10 cellular contexts compared by ENCODE assay signal in the genomic region with DNA sequence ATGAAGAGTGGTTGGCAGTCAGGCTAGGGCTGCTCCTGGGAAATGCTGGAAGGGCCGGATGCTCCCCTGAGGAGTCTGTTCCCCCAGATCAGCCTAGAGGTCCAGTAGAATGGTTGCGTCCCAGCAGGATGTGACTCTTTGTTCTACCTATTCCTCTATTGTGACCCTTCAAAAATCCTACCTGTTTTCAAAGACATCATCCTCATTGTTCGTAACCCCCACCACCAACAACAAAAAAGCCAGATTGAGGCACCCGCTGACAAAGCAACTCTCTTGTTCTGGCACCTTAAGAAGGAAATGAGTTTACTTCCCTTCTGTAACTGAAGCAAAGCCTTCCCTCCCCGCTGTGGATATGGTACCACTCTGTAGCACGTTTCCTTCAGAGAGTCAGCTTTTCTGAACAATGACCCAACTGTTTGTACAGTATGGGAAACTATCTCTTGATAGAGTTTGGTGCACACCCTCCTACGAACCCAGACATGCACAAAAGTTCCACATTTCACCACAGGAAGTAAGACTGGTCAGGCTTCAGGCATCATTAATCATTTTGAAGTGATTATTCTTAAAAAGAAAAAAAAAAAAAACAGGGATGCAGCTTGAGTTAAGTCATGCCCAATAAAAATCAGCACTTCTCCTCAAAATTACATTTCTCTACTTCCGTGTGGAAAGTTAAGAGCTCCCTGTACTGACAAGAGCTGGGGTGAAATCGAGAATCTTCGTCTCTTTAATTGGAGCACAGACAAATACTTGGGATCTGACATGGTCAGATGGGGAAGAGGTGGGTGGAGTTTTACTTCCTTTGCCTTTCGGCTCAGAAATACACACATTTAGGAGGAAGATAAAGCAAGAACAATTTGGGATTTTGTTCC.
DNase-seq lines count a peak whose midpoint lies in the region; ATAC-seq and TF ChIP-seq lines count a peak whose summit lies in the region.
"Had no signal": no experiment of that assay in that cellular context is flagged by ENCODE, and none has a peak within 500 bp of the region (broad histone marks: within the 10 kb centered on the region; RNA-seq: fewer than 3 reads in every experiment).

No MANE protein-coding gene starts in this region.

- peaks cover 35% of the 10 kb centered on the region for H3K4me1 Mint-ChIP-seq in brain

- no peaks in the 10 kb centered on the region for H4K20me1 ChIP-seq in BLaER1 treated with 17β-estradiol and CSF1 and Interleukin-3, amounts not matched to agents 10 nM and 100 nM

- TF ChIP-seq CTCF in brain (conservative IDR thresholded peaks at IDR 0.05) (no peak), lower lobe of right lung (IDR thresholded peaks at IDR 0.05) (no peak)

- H3K27ac ChIP-seq in BLaER1 treated with 17β-estradiol and CSF1 and Interleukin-3, amounts not matched to agents 10 nM and 100 nM, result peak overlapping the region; percentile 18 to 89 (median 78); a peak in 21 of 22 replicates
- peak overlapping the region; percentile 46 for H3K27ac ChIP-seq in lower lobe of right lung

- peak overlapping the region in 9 of 10 experiments; percentile 4 to 64 (median 49); a peak in 18 of 20 replicates for H3K4me3 ChIP-seq in BLaER1 treated with 17β-estradiol and CSF1 and Interleukin-3, amounts not matched to agents 10 nM and 100 nM
- no peak overlapping the region for H3K4me3 ChIP-seq in lower lobe of right lung

- peaks cover 0 to 39% (median 26%) of the 10 kb centered on the region in 11 experiments; a peak in 20 of 22 replicates for H3K9me3 ChIP-seq in BLaER1 treated with 17β-estradiol and CSF1 and Interleukin-3, amounts not matched to agents 10 nM and 100 nM (replicated peaks in 1 of 11)
- H3K9me3 ChIP-seq in lower lobe of right lung, result no peaks in the 10 kb centered on the region

- H3K9me3 Mint-ChIP-seq in brain, result peaks cover 22 to 48% (median 31%) of the 10 kb centered on the region in 5 experiments

- H3K4me2 ChIP-seq in BLaER1 treated with 17β-estradiol and CSF1 and Interleukin-3, amounts not matched to agents 10 nM and 100 nM, result peak overlapping the region; percentile 80 to 97 (median 89)

- no peaks in the 10 kb centered on the region for H3K27me3 ChIP-seq in BLaER1 treated with 17β-estradiol and CSF1 and Interleukin-3, amounts not matched to agents 10 nM and 100 nM
- no peaks in the 10 kb centered on the region for H3K27me3 ChIP-seq in lower lobe of right lung (ENCODE audit: low read depth)

- ATAC-seq in HG03342 (IDR thresholded peaks at IDR 0.05; ENCODE audit: unreplicated experiment), result peak; percentile 63
- peak; percentile 71 to 74 for ATAC-seq in lower lobe of right lung
- no peak for ATAC-seq in HG03196 (IDR thresholded peaks at IDR 0.05; ENCODE audit: unreplicated experiment)
- ATAC-seq in GM18520 (IDR thresholded peaks at IDR 0.05; ENCODE audit: unreplicated experiment), result no peak

- H3K27ac Mint-ChIP-seq in brain, result peak overlapping the region; percentile 50 to 87 (median 52)

- H3K4me1 ChIP-seq in BLaER1 treated with 17β-estradiol and CSF1 and Interleukin-3, amounts not matched to agents 10 nM and 100 nM, result peaks cover 26 to 70% (median 47%) of the 10 kb centered on the region in 10 experiments
- peaks cover 38% of the 10 kb centered on the region for H3K4me1 ChIP-seq in lower lobe of right lung

- no peak for DNase-seq in lower lobe of right lung
- no peak for DNase-seq in HuH-7 (ENCODE audit: low spot score)
- no peak for DNase-seq in AG08396 (ENCODE audit: low spot score)
- DNase-seq: NCI-H345; stimulated activated CD4-positive, alpha-beta T cell treated with anti-CD3 and anti-CD28 coated beads, Interleukin-2, amount 100 ng/mL, for 48 hours had no signal

- H3K27me3 Mint-ChIP-seq in brain, result peaks cover 6% of the 10 kb centered on the region

- no peaks in the 10 kb centered on the region for H3K36me3 ChIP-seq in BLaER1 treated with 17β-estradiol and CSF1 and Interleukin-3, amounts not matched to agents 10 nM and 100 nM
- no peaks in the 10 kb centered on the region for H3K36me3 ChIP-seq in lower lobe of right lung

- peak overlapping the region in 4 of 5 experiments; percentile 9 to 64 (median 20) for H3K4me3 Mint-ChIP-seq in brain

- H3K9ac ChIP-seq in BLaER1 treated with 17β-estradiol and CSF1 and Interleukin-3, amounts not matched to agents 10 nM and 100 nM, result peak overlapping the region; percentile 23 to 77 (median 62); a peak in 21 of 22 replicates

- H3K36me3 Mint-ChIP-seq in brain, result peaks cover 6% of the 10 kb centered on the region

- intact Hi-C loops in lower lobe of right lung (cut with DNase I), result no loop called here

Comparison
In these comparisons a context has a peak if more than half of its experiments do, and no peak if none do; other contexts are left out.
1. ATAC-seq: peak in HG03342 (single experiment) and lower lobe of right lung (2 of 2); none in HG03196 (single experiment) and GM18520 (single experiment).